In the genomic region with DNA sequence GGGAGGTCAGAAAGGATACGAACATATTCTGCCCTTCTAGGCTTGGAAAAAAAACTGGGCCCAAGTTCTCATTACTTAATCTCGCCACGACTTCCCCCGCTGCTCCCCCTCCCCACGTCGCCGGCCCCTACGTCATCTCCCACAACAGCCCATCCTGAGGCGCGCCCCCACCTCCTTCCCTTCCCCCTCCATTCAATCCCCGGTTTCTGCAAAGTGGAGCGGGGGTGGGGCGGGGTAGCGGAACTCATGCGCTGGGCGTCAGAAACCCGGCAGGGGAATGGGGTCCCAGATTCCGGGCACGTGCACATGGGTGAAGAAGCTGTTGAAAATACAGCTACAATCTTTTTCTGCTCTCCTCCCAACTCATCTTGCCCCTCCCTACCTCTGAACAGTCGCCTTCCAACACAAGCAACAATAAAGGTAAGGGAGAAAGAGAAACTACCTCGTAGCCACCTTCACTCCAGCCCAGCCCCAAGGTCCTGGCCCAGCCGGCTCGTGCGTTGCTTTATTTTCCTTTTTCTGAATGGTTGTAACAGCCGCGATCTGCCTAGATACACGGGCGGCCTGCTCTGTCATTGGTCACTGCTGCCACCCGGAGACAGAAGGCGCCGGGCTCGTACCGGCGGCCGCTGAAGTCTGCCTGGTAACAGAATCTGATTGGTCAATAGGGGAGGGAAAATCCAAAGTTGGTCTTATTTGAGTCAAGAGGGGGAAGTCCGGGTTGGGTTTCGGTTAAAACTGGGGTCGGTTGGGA, we compare ENCODE assay signal across 8 cellular contexts. TPM values are rescaled to one million over a fixed set of nuclear protein-coding genes. Genes with fewer than 3 reads are reported as not detected.
DNase-seq lines count a peak whose midpoint lies in the region; TF ChIP-seq lines count a peak whose summit lies in the region.

A gene (minus strand): TSS at position 484 of the 754 bp plus-strand sequence. CDS start 932 bp downstream, outside the sequence.

- H2AK5ac ChIP-seq in H9 (ENCODE audit: insufficient read length, low read length) = peak within 1 kb of the TSS; percentile 93

- peaks cover 19 to 22% of the 10 kb centered on the region in 2 experiments for H3K4me1 Mint-ChIP-seq in H9
- H3K4me1 Mint-ChIP-seq in nephron = peaks cover 22% of the 10 kb centered on the region
- H3K4me1 Mint-ChIP-seq in stimulated activated naive CD8-positive, alpha-beta T cell treated with anti-CD3 and anti-CD28 coated beads, Interleukin-15, Interleukin-2, amounts not matched to agents 100 ng/mL and 50 ng/mL, for 24 hours (ENCODE audit: low read depth) = peaks cover 42% of the 10 kb centered on the region

- H2BK120ac ChIP-seq in H9 (ENCODE audit: low read depth, low read length, poor library complexity, severe bottlenecking) = peak within 1 kb of the TSS; percentile 100

- peaks cover 2% of the 10 kb centered on the region for H4K20me1 ChIP-seq in H9 (ENCODE audit: control insufficient read depth, insufficient read depth, insufficient read length)

- no peak within 1 kb of the TSS for H4K8ac ChIP-seq in H9 (replicated peaks; ENCODE audit: insufficient read length, low read depth, low read length)

- peak within 1 kb of the TSS; percentile 78 for H2AFZ ChIP-seq in H9 (ENCODE audit: low read length)

- no peaks in the 10 kb centered on the region for H3K27me3 Mint-ChIP-seq in H9 (ENCODE audit: low read depth)
- H3K27me3 Mint-ChIP-seq in nephron (ENCODE audit: low read depth) = no peaks in the 10 kb centered on the region
- no peaks in the 10 kb centered on the region for H3K27me3 Mint-ChIP-seq in stimulated activated naive CD8-positive, alpha-beta T cell treated with anti-CD3 and anti-CD28 coated beads, Interleukin-15, Interleukin-2, amounts not matched to agents 100 ng/mL and 50 ng/mL, for 24 hours

- H3K27ac ChIP-seq in H9 (ENCODE audit: insufficient read length, low read depth, low read length) = peak within 1 kb of the TSS; percentile 99

- peak within 1 kb of the TSS; percentile 91 for H3K4me3 Mint-ChIP-seq in H9
- peak within 1 kb of the TSS; percentile 91 to 95 (median 95) for H3K4me3 Mint-ChIP-seq in nephron
- peak within 1 kb of the TSS; percentile 96 for H3K4me3 Mint-ChIP-seq in stimulated activated naive CD8-positive, alpha-beta T cell treated with anti-CD3 and anti-CD28 coated beads, Interleukin-15, Interleukin-2, amounts not matched to agents 100 ng/mL and 50 ng/mL, for 24 hours

- peak within 1 kb of the TSS; percentile 98 for H2BK20ac ChIP-seq in H9 (ENCODE audit: low read depth, low read length, poor library complexity, severe bottlenecking)

- H3K36me3 Mint-ChIP-seq in H9 (ENCODE audit: insufficient read depth in 1 of 3, low read depth in 3 of 3) (peaks cover 32 to 58% (median 49%) of the 10 kb centered on the region in 3 experiments), nephron (ENCODE audit: low read depth) (peaks cover 29% of the 10 kb centered on the region)
- H3K36me3 Mint-ChIP-seq in stimulated activated naive CD8-positive, alpha-beta T cell treated with anti-CD3 and anti-CD28 coated beads, Interleukin-15, Interleukin-2, amounts not matched to agents 100 ng/mL and 50 ng/mL, for 24 hours (ENCODE audit: low read depth) = peaks cover 39% of the 10 kb centered on the region

- peak within 1 kb of the TSS; percentile 85 for H3K4me2 ChIP-seq in H9 (ENCODE audit: insufficient read depth, insufficient read length, low read length)

- H3K14ac ChIP-seq in H9 (ENCODE audit: insufficient read depth, low read length) = peak within 1 kb of the TSS; percentile 96

- H4K91ac ChIP-seq in H9 (ENCODE audit: insufficient read length, low read depth, low read length) = peak within 1 kb of the TSS; percentile 92

- no peak within 1 kb of the TSS for H3K23ac ChIP-seq in H9 (ENCODE audit: insufficient read length, low read depth, low read length)

- H4K5ac ChIP-seq in H9 (ENCODE audit: insufficient read length, low read depth, low read length) = peak within 1 kb of the TSS; percentile 97

- peaks cover 11% of the 10 kb centered on the region for H3K23me2 ChIP-seq in H9 (ENCODE audit: insufficient read length, low read depth, low read length, poor library complexity, severe bottlenecking)

- WGBS in H9 (ENCODE audit: extremely low coverage, insufficient read length, low lambda C conversion rate) = no CpG with 5 or more reads among the region's 38 CpGs

- peaks cover 5 to 10% of the 10 kb centered on the region in 2 experiments for H3K9me3 Mint-ChIP-seq in H9
- peaks cover 7% of the 10 kb centered on the region for H3K9me3 Mint-ChIP-seq in nephron
- H3K9me3 Mint-ChIP-seq in stimulated activated naive CD8-positive, alpha-beta T cell treated with anti-CD3 and anti-CD28 coated beads, Interleukin-15, Interleukin-2, amounts not matched to agents 100 ng/mL and 50 ng/mL, for 24 hours = no peaks in the 10 kb centered on the region

- H2BK5ac ChIP-seq in H9 (ENCODE audit: insufficient read length, low read length) = peak within 1 kb of the TSS; percentile 77

- H3K27ac Mint-ChIP-seq in H9 (peak within 1 kb of the TSS; percentile 100), nephron (peak within 1 kb of the TSS; percentile 97 to 99 (median 99))
- peak within 1 kb of the TSS; percentile 99 for H3K27ac Mint-ChIP-seq in stimulated activated naive CD8-positive, alpha-beta T cell treated with anti-CD3 and anti-CD28 coated beads, Interleukin-15, Interleukin-2, amounts not matched to agents 100 ng/mL and 50 ng/mL, for 24 hours

- peaks cover 9% of the 10 kb centered on the region for H3K79me1 ChIP-seq in H9 (ENCODE audit: insufficient read depth, low read depth, low read length, poor library complexity, severe bottlenecking)

- peak within 1 kb of the TSS; percentile 89 for H3T11ph ChIP-seq in H9 (ENCODE audit: low read length)

- peak within 1 kb of the TSS; percentile 97 for H3K18ac ChIP-seq in H9 (ENCODE audit: insufficient read length, low read depth, low read length)

- H3K36me3 ChIP-seq in MG63 = peaks cover 26% of the 10 kb centered on the region

- TF ChIP-seq CTCF in H9 (conservative IDR thresholded peaks at IDR 0.05) (no peak), fibroblast of the aortic adventitia (IDR thresholded peaks at IDR 0.05; ENCODE audit: insufficient read depth, low read length) (no peak), nephron (IDR thresholded peaks at IDR 0.05; ENCODE audit: unreplicated experiment in 3 of 3) (no peak)

- H3K9ac ChIP-seq in H9 (ENCODE audit: extremely low read depth, insufficient read length, low read length) = peak within 1 kb of the TSS; percentile 96

- peak within 1 kb of the TSS; percentile 96 for H3K56ac ChIP-seq in H9 (ENCODE audit: insufficient read length, low read depth, low read length)

- no peaks in the 10 kb centered on the region for H3K27me3 ChIP-seq in H9 (ENCODE audit: insufficient read depth, low read length)
- H3K27me3 ChIP-seq in MG63 = no peaks in the 10 kb centered on the region

- no peak within 1 kb of the TSS for H2BK15ac ChIP-seq in H9 (ENCODE audit: low read depth, low read length)

- H3K4me1 ChIP-seq in H9 (ENCODE audit: insufficient read depth, low read length) = no peaks in the 10 kb centered on the region; the same call in 1 of the 2 replicates

- H3K4me3 ChIP-seq in MG63 = peak within 1 kb of the TSS; percentile 65
- H3K4me3 ChIP-seq in fibroblast of the aortic adventitia (ENCODE audit: low read depth, low read length) = peak within 1 kb of the TSS; percentile 89

- DNase-seq in ELR (ENCODE audit: low read depth) (peak; percentile 98), H9 (peak; percentile 99), MG63 (peak; percentile 97), SHP77 treated with DMSO at 0.1 percent for 48 hours (lab: John Stamatoyannopoulos, UW) (peak; percentile 100), fibroblast of the aortic adventitia (ENCODE audit: low read depth) (peak; percentile 98)
- DNase-seq in activated effector memory CD4-positive, alpha-beta T cell treated with anti-CD3 and anti-CD28 coated beads, Interleukin-2, amount 50 U/mL, for 16 hours = peak; percentile 97

- peak within 1 kb of the TSS; percentile 95 for H2BK12ac ChIP-seq in H9 (ENCODE audit: insufficient read length, low read depth, low read length)

- no peaks in the 10 kb centered on the region for H3K9me3 ChIP-seq in H9 (ENCODE audit: control insufficient read depth, low read depth, low read length)
- H3K9me3 ChIP-seq in MG63 = peaks cover 11% of the 10 kb centered on the region

- H3K4ac ChIP-seq in H9 (ENCODE audit: low read depth, low read length) = peak within 1 kb of the TSS; percentile 84

- H3K79me2 ChIP-seq in H9 (ENCODE audit: insufficient read depth, low read length) = peaks cover 1% of the 10 kb centered on the region; the same call in 1 of the 2 replicates

RNA-seq across cellular contexts. Expression of the gene that starts here (rescaled TPM):
- total RNA-seq in H9 (2021) (65.1 and 72.7 TPM in 2 replicates), fibroblast of the aortic adventitia (ENCODE audit: low replicate concordance) (27.1 and 32.8 TPM in 2 replicates)
- total RNA-seq in MG63 (2014; rRNA removed; shearing (Covaris generic); ENCODE audit: low replicate concordance) = 39.5 and 61.6 TPM in 2 replicates

Comparison
In these comparisons a context has a peak if more than half of its experiments do, and no peak if none do; other contexts are left out.
1. Peak in every context shown above with its lines: DNase-seq, H3K4me3 ChIP-seq and H3K27ac ChIP-seq.